8 cellular contexts compared by ENCODE assay signal in genomic region chr12:44317651-44318126, GRCh38.
DNase-seq lines count a peak whose midpoint lies in the region; ATAC-seq and TF ChIP-seq lines count a peak whose summit lies in the region.

No MANE protein-coding gene starts in this region.

- H3K27ac ChIP-seq in upper lobe of left lung: no peak overlapping the region

- H3K9me3 ChIP-seq in upper lobe of left lung: peaks cover 0 to 6% (median 0%) of the 10 kb centered on the region in 4 donors

- intact Hi-C loops in Calu3 (cut with micrococcal nuclease; ENCODE audit: unreplicated experiment): loop anchor here (5.0 to 10.0 kb wide), 3 partner anchors 190 to 607 kb away; no protein-coding TSS in a partner anchor
- intact Hi-C loops in activated T-helper 2 cell treated with anti-CD3 and anti-CD28 coated beads, Interferon-gamma antibody, Interleukin-2, Interleukin-4, amounts not matched to agents 10 μg/mL and 5 μg/mL and 100 μg/mL, durations not matched to agents 14 hours and 24 hours and 36 hours (cut with micrococcal nuclease): no loop called here

- ATAC-seq in GM19025 (IDR thresholded peaks at IDR 0.05; ENCODE audit: low read depth, unreplicated experiment) (peak; percentile 73), HG03108 (IDR thresholded peaks at IDR 0.05; ENCODE audit: unreplicated experiment) (peak; percentile 50), esophagus mucosa (peak; percentile 59), upper lobe of left lung (ENCODE audit: low FRiP score in 2 of 2) (peak; percentile 34 to 46)

- TF ChIP-seq EP300 in upper lobe of left lung (IDR thresholded peaks at IDR 0.05): no peak

- TF ChIP-seq POLR2A in upper lobe of left lung (IDR thresholded peaks at IDR 0.05): no peak

- no peak overlapping the region for H3K4me3 ChIP-seq in upper lobe of left lung

- TF ChIP-seq CTCF in Calu3 (IDR thresholded peaks at IDR 0.05; ENCODE audit: unreplicated experiment) (peak; percentile 41), upper lobe of left lung (IDR thresholded peaks at IDR 0.05) (peak in 3 of 6 experiments; percentile 25 to 47 (median 31))

- BruUV-seq in Calu3 (replicated peaks; lab: Mats Ljungman, UMichigan): no TSS peak

- no peaks in the 10 kb centered on the region for H3K9me3 Mint-ChIP-seq in Calu3 (ENCODE audit: low read depth, unreplicated experiment)
- no peaks in the 10 kb centered on the region for H3K9me3 Mint-ChIP-seq in activated T-helper 2 cell treated with anti-CD3 and anti-CD28 coated beads, Interferon-gamma antibody, Interleukin-2, Interleukin-4, amounts not matched to agents 10 μg/mL and 5 μg/mL and 100 μg/mL, durations not matched to agents 14 hours and 24 hours and 36 hours

- H3K4me1 Mint-ChIP-seq in Calu3 (ENCODE audit: low read depth, unreplicated experiment): no peaks in the 10 kb centered on the region
- H3K4me1 Mint-ChIP-seq in activated T-helper 2 cell treated with anti-CD3 and anti-CD28 coated beads, Interferon-gamma antibody, Interleukin-2, Interleukin-4, amounts not matched to agents 10 μg/mL and 5 μg/mL and 100 μg/mL, durations not matched to agents 14 hours and 24 hours and 36 hours (ENCODE audit: low read depth): peaks cover 2% of the 10 kb centered on the region

- no peak overlapping the region for H3K27ac Mint-ChIP-seq in Calu3 (ENCODE audit: unreplicated experiment)
- H3K27ac Mint-ChIP-seq in activated T-helper 2 cell treated with anti-CD3 and anti-CD28 coated beads, Interferon-gamma antibody, Interleukin-2, Interleukin-4, amounts not matched to agents 10 μg/mL and 5 μg/mL and 100 μg/mL, durations not matched to agents 14 hours and 24 hours and 36 hours: no peak overlapping the region

- no peak overlapping the region for H3K4me3 Mint-ChIP-seq in Calu3 (ENCODE audit: low read depth, unreplicated experiment)
- no peak overlapping the region for H3K4me3 Mint-ChIP-seq in activated T-helper 2 cell treated with anti-CD3 and anti-CD28 coated beads, Interferon-gamma antibody, Interleukin-2, Interleukin-4, amounts not matched to agents 10 μg/mL and 5 μg/mL and 100 μg/mL, durations not matched to agents 14 hours and 24 hours and 36 hours (ENCODE audit: low read depth)

- WGBS in upper lobe of left lung, 2 donors: 70 to 81% methylated on average over 6 to 7 of the region's 7 CpGs

- no peaks in the 10 kb centered on the region for H3K27me3 ChIP-seq in upper lobe of left lung

- no peaks in the 10 kb centered on the region for H3K4me1 ChIP-seq in upper lobe of left lung

- H3K36me3 ChIP-seq in upper lobe of left lung: no peaks in the 10 kb centered on the region

- no peaks in the 10 kb centered on the region for H3K27me3 Mint-ChIP-seq in Calu3 (ENCODE audit: unreplicated experiment)
- H3K27me3 Mint-ChIP-seq in activated T-helper 2 cell treated with anti-CD3 and anti-CD28 coated beads, Interferon-gamma antibody, Interleukin-2, Interleukin-4, amounts not matched to agents 10 μg/mL and 5 μg/mL and 100 μg/mL, durations not matched to agents 14 hours and 24 hours and 36 hours (ENCODE audit: low read depth): no peaks in the 10 kb centered on the region

- no peaks in the 10 kb centered on the region for H3K36me3 Mint-ChIP-seq in Calu3 (ENCODE audit: insufficient read depth, unreplicated experiment)
- no peaks in the 10 kb centered on the region for H3K36me3 Mint-ChIP-seq in activated T-helper 2 cell treated with anti-CD3 and anti-CD28 coated beads, Interferon-gamma antibody, Interleukin-2, Interleukin-4, amounts not matched to agents 10 μg/mL and 5 μg/mL and 100 μg/mL, durations not matched to agents 14 hours and 24 hours and 36 hours (ENCODE audit: low read depth)

- DNase-seq in Calu3: peak; percentile 5
- DNase-seq in NCI-H524 treated with DMSO at 0.1 percent for 48 hours (lab: John Stamatoyannopoulos, UW): peak; percentile 17
- DNase-seq in upper lobe of left lung: no peak
- DNase-seq in cerebellar nuclear complex (lab: John Stamatoyannopoulos, UW): no peak
- DNase-seq in activated T-helper 2 cell treated with anti-CD3 and anti-CD28 coated beads, Interferon-gamma antibody, Interleukin-2, Interleukin-4, amounts not matched to agents 10 μg/mL and 5 μg/mL and 100 μg/mL, durations not matched to agents 14 hours and 24 hours and 36 hours (ENCODE audit: low spot score): no peak

- CTCF ChIA-PET in Calu3 (lab: Charles Lee): interaction anchor here (0.7 kb wide), 1 partner anchor 613 kb away, joined by 4 read pairs; no protein-coding TSS in a partner anchor

Comparison
In these comparisons a context has a peak if more than half of its experiments do, and no peak if none do; other contexts are left out.
1. DNase-seq: peak in Calu3 (single experiment) and NCI-H524 treated with DMSO at 0.1 percent for 48 hours (single experiment); none in upper lobe of left lung (0 of 2), cerebellar nuclear complex (0 of 2) and activated T-helper 2 cell treated with anti-CD3 and anti-CD28 coated beads, Interferon-gamma antibody, Interleukin-2, Interleukin-4, amounts not matched to agents 10 μg/mL and 5 μg/mL and 100 μg/mL, durations not matched to agents 14 hours and 24 hours and 36 hours (single experiment).
2. Peak in every context shown above with its lines, with median percentiles within 50 percentile points of each other: ATAC-seq.